Comparison of ENCODE assay signal across 21 cellular contexts in the genomic region with DNA sequence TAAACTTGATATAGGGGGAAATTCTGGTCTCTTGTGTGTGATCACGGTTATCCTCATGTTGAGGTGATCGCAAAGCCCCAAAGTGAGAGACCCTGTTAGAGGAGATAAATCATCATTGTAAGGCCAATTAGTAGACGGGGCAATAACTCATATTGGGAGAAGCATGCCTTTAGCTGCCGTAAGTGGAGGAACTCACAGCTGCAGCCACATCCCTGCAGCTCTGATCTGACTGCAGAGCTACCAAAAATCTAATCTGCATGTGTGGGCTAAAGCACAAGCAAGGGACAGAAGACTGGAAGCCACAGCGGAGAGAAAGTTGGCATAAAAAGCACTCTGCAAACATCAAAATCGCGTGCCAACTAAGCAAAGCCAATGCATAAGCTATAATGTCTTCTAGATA.
A peak's percentile ranks its signal among the peaks of the same experiment; 100 is the strongest.
DNase-seq lines count a peak whose midpoint lies in the region; ATAC-seq and TF ChIP-seq lines count a peak whose summit lies in the region.
"Had no signal": no experiment of that assay in that cellular context is flagged by ENCODE, and none has a peak within 500 bp of the region (broad histone marks: within the 10 kb centered on the region; RNA-seq: fewer than 3 reads in every experiment).

No MANE protein-coding gene starts in this region.

- H3K4me1 ChIP-seq in RWPE2 (ENCODE audit: insufficient read depth, poor library complexity, severe bottlenecking): peaks cover 10% of the 10 kb centered on the region
- H3K4me1 ChIP-seq: tibial artery had no signal

- DNase-seq in NCI-H1105 treated with DMSO at 0.1 percent for 48 hours (lab: John Stamatoyannopoulos, UW): peak; percentile 34
- no peak for DNase-seq in NCI-H1105 (lab: John Stamatoyannopoulos, UW)
- DNase-seq in RWPE2 (ENCODE audit: low spot score): no peak
- DNase-seq in islet precursor cell: peak; percentile 51
- no peak for DNase-seq in progenitor cell of endocrine pancreas (ENCODE audit: low spot score, unreplicated experiment)
- no peak for DNase-seq in midbrain (lab: John Stamatoyannopoulos, UW)
- no peak for DNase-seq in NCI-H748 treated with DMSO at 0.1 percent for 48 hours (lab: John Stamatoyannopoulos, UW)
- DNase-seq in DMS79 (lab: John Stamatoyannopoulos, UW): no peak
- DNase-seq: 8988T; activated naive CD4-positive, alpha-beta T cell treated with anti-CD3 and anti-CD28 coated beads, Interleukin-2, amount 10 ng/mL, durations not matched to agents 7 days and 5 days; activated T-cell treated with anti-CD3 and anti-CD28 coated beads, Interleukin-2, amount 50 U/mL, for 48 hours; AML-193; CD8-positive, alpha-beta T cell; GDM1; heart right ventricle; Karpas-422; Right ventricle myocardium superior; stimulated activated CD4-positive, alpha-beta T cell treated with anti-CD3 and anti-CD28 coated beads, Interleukin-12 subunit alpha, Interleukin-12 subunit beta, amount 100 ng/mL, for 4 hours; stimulated activated naive CD8-positive, alpha-beta T cell treated with anti-CD3 and anti-CD28 coated beads, Interleukin-15, amount 100 ng/mL, for 72 hours; tibial artery had no signal

- no peaks in the 10 kb centered on the region for H3K27me3 ChIP-seq in RWPE2 (ENCODE audit: insufficient read depth, poor library complexity, severe bottlenecking)
- H3K27me3 ChIP-seq: heart right ventricle, tibial artery had no signal

- peaks cover 9% of the 10 kb centered on the region for H3K4me1 Mint-ChIP-seq in progenitor cell of endocrine pancreas (ENCODE audit: low read depth)
- H3K4me1 Mint-ChIP-seq: activated naive CD4-positive, alpha-beta T cell treated with anti-CD3 and anti-CD28 coated beads, Interleukin-2, amount 10 ng/mL, durations not matched to agents 7 days and 5 days; central memory CD8-positive, alpha-beta T cell; stimulated activated naive CD8-positive, alpha-beta T cell treated with anti-CD3 and anti-CD28 coated beads, Interleukin-15, amount 100 ng/mL, for 72 hours had no signal

- no peak for ATAC-seq in RWPE2 (ENCODE audit: low read depth)
- ATAC-seq: CD8-positive, alpha-beta T cell; stimulated activated naive CD8-positive, alpha-beta T cell treated with anti-CD3 and anti-CD28 coated beads, Interleukin-15, amount 100 ng/mL, for 72 hours had no signal

- H3K9me3 Mint-ChIP-seq in progenitor cell of endocrine pancreas (ENCODE audit: low read depth): peaks cover 5% of the 10 kb centered on the region

- peaks cover 3% of the 10 kb centered on the region for H3K36me3 Mint-ChIP-seq in progenitor cell of endocrine pancreas (ENCODE audit: insufficient read depth)
- H3K36me3 Mint-ChIP-seq: activated naive CD4-positive, alpha-beta T cell treated with anti-CD3 and anti-CD28 coated beads, Interleukin-2, amount 10 ng/mL, durations not matched to agents 7 days and 5 days; CD8-positive, alpha-beta T cell had no signal

- no peak for TF ChIP-seq CTCF in RWPE2 (IDR thresholded peaks at IDR 0.05; ENCODE audit: poor library complexity, severe bottlenecking)
- TF ChIP-seq CTCF in progenitor cell of endocrine pancreas (IDR thresholded peaks at IDR 0.05; ENCODE audit: unreplicated experiment): no peak

- H3K4me3 ChIP-seq in RWPE2 (ENCODE audit: severe bottlenecking): no peak overlapping the region
- H3K4me3 ChIP-seq: heart right ventricle, tibial artery had no signal

- H3K27me3 Mint-ChIP-seq in progenitor cell of endocrine pancreas: no peaks in the 10 kb centered on the region
- H3K27me3 Mint-ChIP-seq: stimulated activated naive CD8-positive, alpha-beta T cell treated with anti-CD3 and anti-CD28 coated beads, Interleukin-15, amount 100 ng/mL, for 72 hours had no signal

- peak overlapping the region; percentile 37 for H3K27ac Mint-ChIP-seq in progenitor cell of endocrine pancreas
- H3K27ac Mint-ChIP-seq: activated naive CD4-positive, alpha-beta T cell treated with anti-CD3 and anti-CD28 coated beads, Interleukin-2, amount 10 ng/mL, durations not matched to agents 7 days and 5 days; CD8-positive, alpha-beta T cell; stimulated activated naive CD8-positive, alpha-beta T cell treated with anti-CD3 and anti-CD28 coated beads, Interleukin-15, amount 100 ng/mL, for 72 hours had no signal

- H3K27ac ChIP-seq in RWPE2 (ENCODE audit: poor library complexity, severe bottlenecking): peak overlapping the region; percentile 5
- H3K27ac ChIP-seq: heart right ventricle, tibial artery had no signal

- H3K4me3 Mint-ChIP-seq in progenitor cell of endocrine pancreas (ENCODE audit: low read depth): no peak overlapping the region
- H3K4me3 Mint-ChIP-seq: activated naive CD4-positive, alpha-beta T cell treated with anti-CD3 and anti-CD28 coated beads, Interleukin-2, amount 10 ng/mL, durations not matched to agents 7 days and 5 days; CD8-positive, alpha-beta T cell; central memory CD8-positive, alpha-beta T cell; stimulated activated naive CD8-positive, alpha-beta T cell treated with anti-CD3 and anti-CD28 coated beads, Interleukin-15, amount 100 ng/mL, for 72 hours had no signal

- H3K9me3 ChIP-seq in RWPE2 (ENCODE audit: severe bottlenecking): no peaks in the 10 kb centered on the region
- H3K9me3 ChIP-seq: tibial artery had no signal

- no peaks in the 10 kb centered on the region for H3K36me3 ChIP-seq in RWPE2 (ENCODE audit: low read depth)

Comparison
In these comparisons a context has a peak if more than half of its experiments do, and no peak if none do; other contexts are left out.
1. DNase-seq: peak in NCI-H1105 treated with DMSO at 0.1 percent for 48 hours (single experiment) and islet precursor cell (single experiment); none in NCI-H1105 (single experiment), RWPE2 (single experiment), progenitor cell of endocrine pancreas (single experiment), midbrain (single experiment), NCI-H748 treated with DMSO at 0.1 percent for 48 hours (single experiment) and DMS79 (single experiment).